ENCODE assay signal across 10 cellular contexts in the genomic region with DNA sequence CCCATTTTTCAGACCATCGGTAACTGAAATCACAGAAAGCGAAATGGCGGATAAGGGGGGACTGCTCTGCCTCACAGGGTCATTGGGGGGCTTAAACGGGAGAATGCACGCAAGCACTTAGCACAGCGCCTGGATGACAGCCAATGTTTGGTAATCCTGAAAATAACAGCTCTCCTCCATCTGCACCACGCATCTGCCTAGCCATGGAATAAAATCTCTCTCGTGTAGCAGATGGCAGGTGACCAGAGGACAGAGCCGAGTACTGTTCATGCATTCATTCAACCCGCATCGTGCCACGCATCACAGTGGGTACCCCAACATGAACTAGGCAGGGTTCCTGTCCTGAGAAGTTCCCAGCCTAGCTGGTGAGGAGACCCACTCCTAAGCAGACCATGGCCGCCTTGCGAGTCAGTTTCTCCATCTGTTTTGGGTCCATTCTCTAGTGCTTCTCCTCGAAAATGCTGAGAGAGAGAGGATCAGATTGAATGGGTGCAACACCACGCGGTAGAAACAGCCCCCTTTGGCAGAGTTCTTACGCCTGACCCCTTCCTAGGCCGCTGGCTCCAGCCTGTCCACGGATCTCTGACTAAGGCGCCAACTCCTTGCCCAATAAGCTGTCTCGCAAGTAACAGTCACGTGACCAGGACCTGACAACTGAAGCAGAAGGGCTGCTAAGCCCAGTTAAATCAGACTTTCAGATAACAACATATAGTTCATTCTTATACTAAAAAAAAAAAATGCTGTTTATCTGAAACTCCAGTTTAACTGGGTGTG. TPM values are rescaled to one million over a fixed set of nuclear protein-coding genes. Genes with fewer than 3 reads are reported as not detected.
A peak's percentile ranks its signal among the peaks of the same experiment; 100 is the strongest.
DNase-seq lines count a peak whose midpoint lies in the region; ATAC-seq lines count a peak whose summit lies in the region.
"Had no signal": no experiment of that assay in that cellular context is flagged by ENCODE, and none has a peak within 500 bp of the region (broad histone marks: within the 10 kb centered on the region; RNA-seq: fewer than 3 reads in every experiment).

No MANE protein-coding gene starts in this region.

- intact Hi-C loops in Right ventricle myocardium superior (cut with DNase I), result no loop called here

- peak overlapping the region; percentile 95 for H3K27ac ChIP-seq in SJSA1
- H3K27ac ChIP-seq: epithelial cell of prostate had no signal

- peaks cover 37% of the 10 kb centered on the region for H3K4me1 ChIP-seq in SJSA1 (replicated peaks)

- peaks cover 11% of the 10 kb centered on the region for H3K9me3 ChIP-seq in SJSA1 (replicated peaks)

- no peak overlapping the region for H3K4me3 ChIP-seq in SJSA1

- no peaks in the 10 kb centered on the region for H3K36me3 ChIP-seq in SJSA1

- peak; percentile 46 for DNase-seq in HT1080 (ENCODE audit: low read depth)
- DNase-seq in SJSA1 (ENCODE audit: low read depth in 1 of 2, low spot score in 2 of 2), result peak in 1 of 2 experiments; percentile 94
- DNase-seq in Right ventricle myocardium superior, result no peak
- DNase-seq in renal cortical epithelial cell (ENCODE audit: low read depth), result peak; percentile 49
- DNase-seq in dermis blood vessel endothelial cell, result no peak
- DNase-seq in GM19240 (ENCODE audit: insufficient read length, low spot score), result no peak
- no peak for DNase-seq in activated CD4-positive, alpha-beta T cell treated with anti-CD3 and anti-CD28 coated beads, Interleukin-2, amount 50 U/mL, for 48 hours
- DNase-seq: DMS79 treated with DMSO at 0.1 percent for 48 hours had no signal

- H3K27me3 ChIP-seq in SJSA1 (replicated peaks), result no peaks in the 10 kb centered on the region

- peak; percentile 43 for ATAC-seq in Right ventricle myocardium superior (ENCODE audit: poor library complexity)
- no peak for ATAC-seq in HG03521 (IDR thresholded peaks at IDR 0.05; ENCODE audit: unreplicated experiment)

RNA-seq across cellular contexts. Expression of a gene that starts 7.3 kb away (rescaled TPM):
- total RNA-seq in HT1080 (2014; rRNA removed; shearing (Covaris generic)), result not detected in 2 replicates
- polyA plus RNA-seq in HT1080 (2015; cell fraction: cytosol; rRNA removed), result not detected in 2 replicates
- polyA plus RNA-seq in HT1080 (2015; cell fraction: nucleus; rRNA removed), result not detected in 2 replicates
- 4.5 and 12.1 TPM in 2 replicates for total RNA-seq in SJSA1 (2014; rRNA removed; shearing (Covaris generic))
- total RNA-seq in Right ventricle myocardium superior (0.08 TPM), renal cortical epithelial cell (not detected in 2 replicates), dermis blood vessel endothelial cell (not detected in 2 replicates)

Comparison
In these comparisons a context has a peak if more than half of its experiments do, and no peak if none do; other contexts are left out.
1. DNase-seq: peak in HT1080 (single experiment) and renal cortical epithelial cell (single experiment); none in Right ventricle myocardium superior (single experiment), dermis blood vessel endothelial cell (single experiment), GM19240 (single experiment) and activated CD4-positive, alpha-beta T cell treated with anti-CD3 and anti-CD28 coated beads, Interleukin-2, amount 50 U/mL, for 48 hours (0 of 2).